8 cellular contexts compared by ENCODE assay signal in genomic region chr17:2303278-2304188, GRCh38. TPM values are rescaled to one million over a fixed set of nuclear protein-coding genes. Genes with fewer than 3 reads are reported as not detected.
DNase-seq lines count a peak whose midpoint lies in the region; ATAC-seq and TF ChIP-seq lines count a peak whose summit lies in the region.

TSS of gene SMG6 (minus strand) at chr17:2303785. CDS start at chr17:2303720, 65 bp downstream.
A gene with protein sequence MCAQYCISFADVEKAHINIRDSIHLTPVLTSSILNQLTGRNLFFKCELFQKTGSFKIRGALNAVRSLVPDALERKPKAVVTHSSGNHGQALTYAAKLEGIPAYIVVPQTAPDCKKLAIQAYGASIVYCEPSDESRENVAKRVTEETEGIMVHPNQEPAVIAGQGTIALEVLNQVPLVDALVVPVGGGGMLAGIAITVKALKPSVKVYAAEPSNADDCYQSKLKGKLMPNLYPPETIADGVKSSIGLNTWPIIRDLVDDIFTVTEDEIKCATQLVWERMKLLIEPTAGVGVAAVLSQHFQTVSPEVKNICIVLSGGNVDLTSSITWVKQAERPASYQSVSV (plus strand): TSS chr17:2303950. CDS start chr17:2315561, 11,611 bp downstream.

- no peaks in the 10 kb centered on the region for H3K9me3 ChIP-seq in NT2/D1 (ENCODE audit: insufficient read depth, low read length)
- no peaks in the 10 kb centered on the region for H3K9me3 ChIP-seq in endodermal cell (ENCODE audit: control insufficient read depth, low read length)

- H3K4me3 Mint-ChIP-seq in endodermal cell, result peak within 1 kb of the TSS; percentile 90

- H3K27me3 Mint-ChIP-seq in endodermal cell (ENCODE audit: insufficient read depth), result no peaks in the 10 kb centered on the region

- peak within 1 kb of the TSS; percentile 90 for H3K9ac ChIP-seq in NT2/D1 (ENCODE audit: insufficient read length, low read depth)
- H3K9ac ChIP-seq in endodermal cell (ENCODE audit: extremely low read depth, low read length, poor library complexity, severe bottlenecking), result peak within 1 kb of the TSS; percentile 98

- no peaks in the 10 kb centered on the region for H3K4me1 ChIP-seq in NT2/D1 (ENCODE audit: insufficient read depth, insufficient read length)
- peaks cover 13% of the 10 kb centered on the region for H3K4me1 ChIP-seq in endodermal cell (ENCODE audit: control insufficient read depth, insufficient read depth, low read length)

- peaks cover 31% of the 10 kb centered on the region for H3K36me3 ChIP-seq in NT2/D1 (ENCODE audit: insufficient read depth, insufficient read length, low read length)
- H3K36me3 ChIP-seq in endodermal cell (ENCODE audit: control insufficient read depth, insufficient read depth, low read length), result peaks cover 34% of the 10 kb centered on the region

- H3K36me3 Mint-ChIP-seq in endodermal cell (ENCODE audit: low read depth), result peaks cover 32% of the 10 kb centered on the region

- H3K4me1 Mint-ChIP-seq in endodermal cell, result peaks cover 18% of the 10 kb centered on the region

- TF ChIP-seq CTCF in HL-60 (IDR thresholded peaks at IDR 0.05; ENCODE audit: insufficient read depth, low read length) (no peak), endodermal cell (conservative IDR thresholded peaks at IDR 0.05) (no peak)

- no peaks in the 10 kb centered on the region for H3K27me3 ChIP-seq in HL-60 (ENCODE audit: insufficient read depth, poor library complexity, severe bottlenecking)
- H3K27me3 ChIP-seq in NT2/D1 (ENCODE audit: insufficient read depth, insufficient read length), result no peaks in the 10 kb centered on the region
- H3K27me3 ChIP-seq in endodermal cell (ENCODE audit: control insufficient read depth, insufficient read depth, low read length, poor library complexity, severe bottlenecking), result no peaks in the 10 kb centered on the region

- no peaks in the 10 kb centered on the region for H3K9me3 Mint-ChIP-seq in endodermal cell

- peak within 1 kb of the TSS; percentile 95 for H3K27ac Mint-ChIP-seq in endodermal cell

- peak within 1 kb of the TSS; percentile 83 for H3K27ac ChIP-seq in HL-60 (replicated peaks)
- peak within 1 kb of the TSS; percentile 87 for H3K27ac ChIP-seq in endodermal cell (ENCODE audit: low read depth, low read length)

- WGBS in endodermal cell (ENCODE audit: insufficient coverage in 1 of 2, insufficient read length in 1 of 2), 2 experiments, result 0 to 2% methylated on average over 28 to 100 of the region's 100 CpGs

- ATAC-seq in GM19463 (IDR thresholded peaks at IDR 0.05; ENCODE audit: unreplicated experiment), result peak; percentile 87

- peak within 1 kb of the TSS; percentile 79 for H3K4me3 ChIP-seq in HL-60 (replicated peaks; ENCODE audit: insufficient read depth, low read length)
- peak within 1 kb of the TSS; percentile 75 for H3K4me3 ChIP-seq in NT2/D1 (ENCODE audit: insufficient read length, low read depth)
- H3K4me3 ChIP-seq in endodermal cell (ENCODE audit: low read length), result peak within 1 kb of the TSS; percentile 98

- DNase-seq in COLO668 (lab: John Stamatoyannopoulos, UW; ENCODE audit: unreplicated experiment) (peak; percentile 92), HL-60 (ENCODE audit: low read depth in 1 of 2, low spot score in 1 of 2) (peak; percentile 46 to 81), NT2/D1 (ENCODE audit: low read depth, low spot score) (peak; percentile 73), endodermal cell (peak; percentile 98), mesenteric fat pad (ENCODE audit: low spot score) (peak; percentile 97)
- peak; percentile 82 for DNase-seq in activated CD8-positive, alpha-beta memory T cell treated with anti-CD3 and anti-CD28 coated beads, Interleukin-2, amount 50 U/mL, for 24 hours (ENCODE audit: extremely low read depth)
- DNase-seq in stimulated activated CD8-positive, alpha-beta memory T cell treated with anti-CD3 and anti-CD28 coated beads, Interleukin-15, amount 100 ng/mL, for 24 hours (ENCODE audit: low read depth), result peak; percentile 89

RNA-seq across cellular contexts. Expression of gene SMG6, which starts in this region (rescaled TPM):
- total RNA-seq in endodermal cell (10 to 100 TPM; 44.3 to 56.7 TPM), mesenteric fat pad (31.9 TPM)
- 30.3 TPM for polyA plus RNA-seq in endodermal cell (2013, experiment 1 of 2)
- 26.0 TPM for polyA plus RNA-seq in endodermal cell (2013, experiment 2 of 2)

RNA-seq across cellular contexts. Expression of the second gene that starts in this region (rescaled TPM):
- total RNA-seq in endodermal cell (10 to 100 TPM; 10.2 to 38.0 TPM), mesenteric fat pad (10.0 TPM)
- 28.8 TPM for polyA plus RNA-seq in endodermal cell (2013, experiment 1 of 2)
- polyA plus RNA-seq in endodermal cell (2013, experiment 2 of 2), result 28.2 TPM

Comparison
In these comparisons a context has a peak if more than half of its experiments do, and no peak if none do; other contexts are left out.
1. Peak in every context shown above with its lines: DNase-seq, ATAC-seq, H3K4me3 ChIP-seq and H3K27ac ChIP-seq.